ENCODE assay signal across 26 cellular contexts in the genomic region with DNA sequence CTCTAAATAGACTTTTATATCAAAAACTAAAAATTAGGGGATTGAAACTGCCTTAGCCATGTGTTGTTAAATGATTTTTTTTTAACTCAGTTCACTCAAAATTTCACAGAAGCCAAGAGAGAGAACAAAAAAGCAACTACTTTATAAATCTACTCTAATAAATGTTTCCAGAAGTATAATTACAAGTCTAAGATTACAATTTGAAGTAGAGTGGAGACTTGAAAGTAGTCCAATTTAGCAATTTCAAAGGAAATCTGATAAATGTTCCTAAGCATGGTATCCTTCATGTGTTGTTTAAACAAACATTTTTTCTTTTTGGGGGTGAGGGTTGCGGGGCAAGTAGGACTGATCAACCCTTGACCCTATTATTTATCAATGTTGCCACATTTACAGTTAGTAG.
"Had no signal": no experiment of that assay in that cellular context is flagged by ENCODE, and none has a peak within 500 bp of the region (broad histone marks: within the 10 kb centered on the region; RNA-seq: fewer than 3 reads in every experiment).

No MANE protein-coding gene starts in this region.

- DNase-seq: activated CD4-positive, alpha-beta T cell treated with anti-CD3 and anti-CD28 coated beads for 1 hour; activated CD4-positive, alpha-beta T cell treated with anti-CD3 and anti-CD28 coated beads, Interleukin-2, amount 50 U/mL, for 1 hour; activated CD8-positive, alpha-beta memory T cell treated with anti-CD3 and anti-CD28 coated beads, Interleukin-2, amount 50 U/mL, for 4 hours; activated T-cell treated with anti-CD3 and anti-CD28 coated beads, Interleukin-2, amount 50 U/mL, for 24 hours; amygdala; body of pancreas; effector CD8-positive, alpha-beta T cell; head of caudate nucleus; hypothalamus; left ventricle myocardium superior; right cardiac atrium; stimulated activated CD4-positive, alpha-beta T cell treated with anti-CD3 and anti-CD28 coated beads, Interleukin-1b, Interleukin-23, amount 100 ng/mL, for 48 hours; stimulated activated naive CD8-positive, alpha-beta T cell treated with anti-CD3 and anti-CD28 coated beads, Interleukin-15, amount 100 ng/mL, for 72 hours; T-cell; uterus had no signal

- H3K9me3 Mint-ChIP-seq: activated naive CD4-positive, alpha-beta T cell treated with anti-CD3 and anti-CD28 coated beads, Interleukin-2, amount 50 U/mL, for 72 hours; activated T-cell treated with anti-CD3 and anti-CD28 coated beads, Interleukin-2, amount 50 U/mL, for 24 hours; activated T-helper 17 cell treated with anti-CD3 and anti-CD28 coated beads, Interleukin-2, amount 50 U/mL, for 72 hours; dendritic cell treated with granulocyte-macrophage colony-stimulating factor and Interleukin-4, amounts not matched to agents 40 ng/mL and 50 ng/mL, for 4 days; nephron; stimulated activated effector memory CD8-positive, alpha-beta T cell treated with anti-CD3 and anti-CD28 coated beads, Interleukin-12 subunit alpha, Interleukin-12 subunit beta, amount 100 ng/mL, for 72 hours; stimulated activated naive CD8-positive, alpha-beta T cell treated with anti-CD3 and anti-CD28 coated beads, Interleukin-15, amount 100 ng/mL, for 72 hours; T-cell had no signal

- H3K9me3 ChIP-seq: body of pancreas, gastroesophageal sphincter, neutrophil, suprapubic skin, tibial nerve, uterus had no signal

- H3K4me1 ChIP-seq: body of pancreas, parathyroid adenoma, suprapubic skin, uterus had no signal

- H3K27me3 Mint-ChIP-seq: activated T-cell treated with anti-CD3 and anti-CD28 coated beads, Interleukin-2, amount 50 U/mL, for 24 hours; activated T-helper 17 cell treated with anti-CD3 and anti-CD28 coated beads, Interleukin-2, amount 50 U/mL, for 72 hours; dendritic cell treated with granulocyte-macrophage colony-stimulating factor and Interleukin-4, amounts not matched to agents 40 ng/mL and 50 ng/mL, for 4 days; stimulated activated naive CD8-positive, alpha-beta T cell treated with anti-CD3 and anti-CD28 coated beads, Interleukin-15, amount 100 ng/mL, for 72 hours; T-cell had no signal

- H3K27me3 ChIP-seq: body of pancreas, gastroesophageal sphincter, neutrophil, suprapubic skin, tibial nerve, uterus had no signal

- H3K36me3 ChIP-seq: uterus had no signal

- ATAC-seq: activated naive CD4-positive, alpha-beta T cell treated with anti-CD3 and anti-CD28 coated beads, Interleukin-2, amount 50 U/mL, for 72 hours; activated T-helper 17 cell treated with anti-CD3 and anti-CD28 coated beads, Interleukin-2, amount 50 U/mL, for 72 hours; body of pancreas; esophagus mucosa; gastroesophageal sphincter; left ventricle myocardium superior; right cardiac atrium; stimulated activated effector memory CD8-positive, alpha-beta T cell treated with anti-CD3 and anti-CD28 coated beads, Interleukin-12 subunit alpha, Interleukin-12 subunit beta, amount 100 ng/mL, for 72 hours; stimulated activated naive CD8-positive, alpha-beta T cell treated with anti-CD3 and anti-CD28 coated beads, Interleukin-15, amount 100 ng/mL, for 72 hours; T-cell had no signal

- H3K27ac ChIP-seq: body of pancreas, gastroesophageal sphincter, neutrophil, parathyroid adenoma, suprapubic skin, tibial nerve, uterus had no signal

- H3K27ac Mint-ChIP-seq: activated naive CD4-positive, alpha-beta T cell treated with anti-CD3 and anti-CD28 coated beads, Interleukin-2, amount 50 U/mL, for 72 hours; activated T-cell treated with anti-CD3 and anti-CD28 coated beads, Interleukin-2, amount 50 U/mL, for 24 hours; activated T-helper 17 cell treated with anti-CD3 and anti-CD28 coated beads, Interleukin-2, amount 50 U/mL, for 72 hours; dendritic cell treated with granulocyte-macrophage colony-stimulating factor and Interleukin-4, amounts not matched to agents 40 ng/mL and 50 ng/mL, for 4 days; stimulated activated effector memory CD8-positive, alpha-beta T cell treated with anti-CD3 and anti-CD28 coated beads, Interleukin-12 subunit alpha, Interleukin-12 subunit beta, amount 100 ng/mL, for 72 hours had no signal

- H2AFZ ChIP-seq: parathyroid adenoma had no signal

- H3K4me3 ChIP-seq: body of pancreas, gastroesophageal sphincter, suprapubic skin, tibial nerve, uterus had no signal

- H3K4me1 Mint-ChIP-seq: activated T-helper 17 cell treated with anti-CD3 and anti-CD28 coated beads, Interleukin-2, amount 50 U/mL, for 72 hours; stimulated activated naive CD8-positive, alpha-beta T cell treated with anti-CD3 and anti-CD28 coated beads, Interleukin-15, amount 100 ng/mL, for 72 hours had no signal

- H3K4me3 Mint-ChIP-seq: activated T-cell treated with anti-CD3 and anti-CD28 coated beads, Interleukin-2, amount 50 U/mL, for 24 hours; activated T-helper 17 cell treated with anti-CD3 and anti-CD28 coated beads, Interleukin-2, amount 50 U/mL, for 72 hours; dendritic cell treated with granulocyte-macrophage colony-stimulating factor and Interleukin-4, amounts not matched to agents 40 ng/mL and 50 ng/mL, for 4 days; nephron; stimulated activated effector memory CD8-positive, alpha-beta T cell treated with anti-CD3 and anti-CD28 coated beads, Interleukin-12 subunit alpha, Interleukin-12 subunit beta, amount 100 ng/mL, for 72 hours; stimulated activated naive CD8-positive, alpha-beta T cell treated with anti-CD3 and anti-CD28 coated beads, Interleukin-15, amount 100 ng/mL, for 72 hours; T-cell had no signal

- H3K79me2 ChIP-seq: parathyroid adenoma had no signal
